8 cellular contexts compared by ENCODE assay signal in genomic region chr7:6400243-6401105, GRCh38. TPM values are rescaled to one million over a fixed set of nuclear protein-coding genes. Genes with fewer than 3 reads are reported as not detected.
DNase-seq lines count a peak whose midpoint lies in the region; ATAC-seq and TF ChIP-seq lines count a peak whose summit lies in the region.
"Not testable (repeated sequence)": the region's sequence is repeated elsewhere in the genome, so short reads cannot be mapped to it uniquely, and the experiment has no call there.

No MANE protein-coding gene starts in this region.

- H3K27me3 ChIP-seq in BLaER1 treated with 17β-estradiol and CSF1 and Interleukin-3, amounts not matched to agents 10 nM and 100 nM; PC-9 (ENCODE audit: insufficient read depth, low read depth); dorsolateral prefrontal cortex; left ventricle myocardium inferior (ENCODE audit: low read depth); smooth muscle cell (ENCODE audit: low read depth): not testable (repeated sequence)

- not testable (repeated sequence) for H3K9me2 ChIP-seq in PC-9 (ENCODE audit: insufficient read depth)

- peaks cover 75 to 90% (median 85%) of the 10 kb centered on the region in 11 experiments for H3K36me3 ChIP-seq in BLaER1 treated with 17β-estradiol and CSF1 and Interleukin-3, amounts not matched to agents 10 nM and 100 nM
- peaks cover 48% of the 10 kb centered on the region for H3K36me3 ChIP-seq in PC-9 (ENCODE audit: low read depth)
- H3K36me3 ChIP-seq in left ventricle myocardium inferior: peaks cover 52% of the 10 kb centered on the region
- H3K36me3 ChIP-seq in mesodermal cell (ENCODE audit: control insufficient read depth, insufficient read depth, low read length): peaks cover 80% of the 10 kb centered on the region
- not testable (repeated sequence) for H3K36me3 ChIP-seq in smooth muscle cell (ENCODE audit: low read depth)

- peak overlapping the region in 6 of 11 experiments; percentile 2 to 61 (median 42); a peak in 10 of 22 replicates for H3K27ac ChIP-seq in BLaER1 treated with 17β-estradiol and CSF1 and Interleukin-3, amounts not matched to agents 10 nM and 100 nM
- H3K27ac ChIP-seq in PC-9 (peak overlapping the region; percentile 14; the same call in 1 of the 2 replicates), dorsolateral prefrontal cortex (peak overlapping the region in 41 of 59 donors; percentile 2 to 94 (median 65)), left ventricle myocardium inferior (replicated peaks) (peak overlapping the region; percentile 39), mesodermal cell (ENCODE audit: low read depth, low read length, severe bottlenecking) (peak overlapping the region; percentile 12), smooth muscle cell (ENCODE audit: low read depth) (peak overlapping the region; percentile 70)

- TF ChIP-seq CTCF in PC-9 (conservative IDR thresholded peaks at IDR 0.05); dorsolateral prefrontal cortex (IDR thresholded peaks at IDR 0.05 in 54 of 56, conservative IDR thresholded peaks at IDR 0.05 in 2 of 56; ENCODE audit: low read depth in 1 of 56, partially characterized antibody in 56 of 56); left ventricle myocardium inferior (IDR thresholded peaks at IDR 0.05; ENCODE audit: borderline replicate concordance); smooth muscle cell (IDR thresholded peaks at IDR 0.05; ENCODE audit: borderline replicate concordance, insufficient read depth, poor library complexity, severe bottlenecking): not testable (repeated sequence)

- WGBS in mesodermal cell (ENCODE audit: insufficient coverage in 2 of 2), 2 experiments: 94 to 96% methylated on average over 16 to 17 of the region's 19 CpGs
- 89% methylated on average over 19 of the region's 19 CpGs for whole genome bisulfite sequencing in smooth muscle cell (ENCODE audit: low lambda C conversion rate)

- H3K9me3 Mint-ChIP-seq in activated T-cell treated with anti-CD3 and anti-CD28 coated beads, Interleukin-2, amount 50 U/mL, for 72 hours: not testable (repeated sequence)

- peaks cover 12 to 21% of the 10 kb centered on the region in 2 donors for H3K36me3 Mint-ChIP-seq in activated T-cell treated with anti-CD3 and anti-CD28 coated beads, Interleukin-2, amount 50 U/mL, for 72 hours (ENCODE audit: insufficient read depth in 2 of 2)

- CTCF ChIA-PET in PC-9 (lab: Charles Lee): not testable (repeated sequence)

- not testable (repeated sequence) for H3K4me3 Mint-ChIP-seq in activated T-cell treated with anti-CD3 and anti-CD28 coated beads, Interleukin-2, amount 50 U/mL, for 72 hours

- not testable (repeated sequence) for H3K27me3 Mint-ChIP-seq in activated T-cell treated with anti-CD3 and anti-CD28 coated beads, Interleukin-2, amount 50 U/mL, for 72 hours (ENCODE audit: low read depth)

- not testable (repeated sequence) for BruUV-seq in PC-9 (replicated peaks; lab: Mats Ljungman, UMichigan)

- peaks cover 34 to 63% (median 54%) of the 10 kb centered on the region in 10 experiments for H3K4me1 ChIP-seq in BLaER1 treated with 17β-estradiol and CSF1 and Interleukin-3, amounts not matched to agents 10 nM and 100 nM
- H3K4me1 ChIP-seq in PC-9 (replicated peaks; ENCODE audit: insufficient read depth); smooth muscle cell (ENCODE audit: low read depth): not testable (repeated sequence)
- H3K4me1 ChIP-seq in left ventricle myocardium inferior (peaks cover 57% of the 10 kb centered on the region), mesodermal cell (ENCODE audit: control insufficient read depth, insufficient read depth, low read length, poor library complexity, severe bottlenecking) (peaks cover 22% of the 10 kb centered on the region)

- H3K4me3 ChIP-seq in BLaER1 treated with 17β-estradiol and CSF1 and Interleukin-3, amounts not matched to agents 10 nM and 100 nM; PC-9; left ventricle myocardium inferior; mesodermal cell (ENCODE audit: extremely low read depth, insufficient read depth, low read length, poor library complexity, severe bottlenecking); smooth muscle cell: not testable (repeated sequence)
- H3K4me3 ChIP-seq in dorsolateral prefrontal cortex: peak overlapping the region in 1 of 59 donors; percentile 35

- H3K27ac Mint-ChIP-seq in activated T-cell treated with anti-CD3 and anti-CD28 coated beads, Interleukin-2, amount 50 U/mL, for 72 hours: peak overlapping the region; percentile 81

- not testable (repeated sequence) for DNase-seq in PC-9; activated T-cell treated with anti-CD3 and anti-CD28 coated beads, Interleukin-2, amount 50 U/mL, for 72 hours; dorsolateral prefrontal cortex; left ventricle myocardium inferior; smooth muscle cell (lab: John Stamatoyannopoulos, UW; ENCODE audit: unreplicated experiment)
- DNase-seq in amniotic epithelial cell (ENCODE audit: low read depth): peak; percentile 44

- H3K9me3 ChIP-seq in BLaER1 treated with 17β-estradiol and CSF1 and Interleukin-3, amounts not matched to agents 10 nM and 100 nM (replicated peaks in 1 of 11); PC-9 (ENCODE audit: insufficient read depth, low read depth); left ventricle myocardium inferior (replicated peaks); mesodermal cell (ENCODE audit: control insufficient read depth, low read length); smooth muscle cell (replicated peaks; ENCODE audit: low read depth): not testable (repeated sequence)

- H2AFZ ChIP-seq in PC-9; smooth muscle cell (ENCODE audit: low read depth): not testable (repeated sequence)

- H3K4me2 ChIP-seq in BLaER1 treated with 17β-estradiol and CSF1 and Interleukin-3, amounts not matched to agents 10 nM and 100 nM: peak overlapping the region in 9 of 11 experiments; percentile 10 to 93 (median 50); a peak in 14 of 22 replicates
- not testable (repeated sequence) for H3K4me2 ChIP-seq in PC-9, smooth muscle cell

- peaks cover 92 to 100% (median 99%) of the 10 kb centered on the region in 11 experiments for H4K20me1 ChIP-seq in BLaER1 treated with 17β-estradiol and CSF1 and Interleukin-3, amounts not matched to agents 10 nM and 100 nM
- H4K20me1 ChIP-seq in PC-9 (ENCODE audit: insufficient read depth): peaks cover 64% of the 10 kb centered on the region
- H4K20me1 ChIP-seq in smooth muscle cell (ENCODE audit: low read depth): peaks cover 99% of the 10 kb centered on the region

- peaks cover 12% of the 10 kb centered on the region for H3K4me1 Mint-ChIP-seq in activated T-cell treated with anti-CD3 and anti-CD28 coated beads, Interleukin-2, amount 50 U/mL, for 72 hours (ENCODE audit: low read depth)

- H3K9ac ChIP-seq in BLaER1 treated with 17β-estradiol and CSF1 and Interleukin-3, amounts not matched to agents 10 nM and 100 nM: peak overlapping the region in 4 of 11 experiments; percentile 14 to 26 (median 18); a peak in 3 of 22 replicates
- peak overlapping the region; percentile 15 for H3K9ac ChIP-seq in smooth muscle cell (ENCODE audit: low read depth)

- ATAC-seq in activated T-cell treated with anti-CD3 and anti-CD28 coated beads, Interleukin-2, amount 50 U/mL, for 72 hours (replicated peaks in 1 of 2): not testable (repeated sequence)

- POLR2A ChIA-PET in PC-9 (lab: Charles Lee; ENCODE audit: unreplicated experiment): interaction anchor here (0.7 kb wide), 1 partner anchor 245 kb away, joined by 4 read pairs; no protein-coding TSS in a partner anchor

- H3K79me2 ChIP-seq in PC-9 (ENCODE audit: low read depth) (peaks cover 82% of the 10 kb centered on the region), smooth muscle cell (ENCODE audit: low read depth) (peaks cover 86% of the 10 kb centered on the region)

- intact Hi-C loops in PC-9 (cut with micrococcal nuclease; ENCODE audit: unreplicated experiment); dorsolateral prefrontal cortex (cut with DNase I); left ventricle myocardium inferior (cut with micrococcal nuclease): not testable (repeated sequence)

- H3F3A ChIP-seq in PC-9 (ENCODE audit: insufficient read depth, low read depth): peaks cover 71% of the 10 kb centered on the region
- H3F3A ChIP-seq in smooth muscle cell (ENCODE audit: low read depth): peaks cover 25% of the 10 kb centered on the region

RNA-seq across cellular contexts. Expression of gene RAC1, which starts 26.1 kb away (rescaled TPM):
- 480 and 482 TPM in 2 replicates for total RNA-seq in PC-9 (2021)
- total RNA-seq in activated T-cell treated with anti-CD3 and anti-CD28 coated beads, Interleukin-2, amount 50 U/mL, for 72 hours: 100 to 1,000 TPM; 171 to 176 TPM
- total RNA-seq in dorsolateral prefrontal cortex: 100 to 1,000 TPM; 189 to 309 (median 248) TPM
- 135 TPM for total RNA-seq in left ventricle myocardium inferior
- 293 TPM for polyA plus RNA-seq in mesodermal cell (2013, experiment 1 of 2)
- 284 TPM for polyA plus RNA-seq in mesodermal cell (2013, experiment 2 of 2)
- total RNA-seq in smooth muscle cell: 128 and 169 TPM in 2 replicates
- polyA plus RNA-seq in smooth muscle cell: 523 and 602 TPM in 2 replicates

RNA-seq across cellular contexts. Expression of gene DAGLB, which starts 47.3 kb away (rescaled TPM):
- total RNA-seq in PC-9 (2021) (46.7 and 56.4 TPM in 2 replicates), dorsolateral prefrontal cortex (10 to 100 TPM; 29.3 to 64.4 (median 44.3) TPM), left ventricle myocardium inferior (6.0 TPM), smooth muscle cell (11.1 and 21.3 TPM in 2 replicates)
- total RNA-seq in activated T-cell treated with anti-CD3 and anti-CD28 coated beads, Interleukin-2, amount 50 U/mL, for 72 hours: 10 to 100 TPM; 12.9 to 17.9 TPM
- polyA plus RNA-seq in mesodermal cell (2013, experiment 1 of 2): 14.7 TPM
- polyA plus RNA-seq in mesodermal cell (2013, experiment 2 of 2): 13.1 TPM
- polyA plus RNA-seq in smooth muscle cell: 14.1 and 17.1 TPM in 2 replicates

RNA-seq across cellular contexts. Expression of gene FAM220A, which starts 51.7 kb away (rescaled TPM):
- total RNA-seq in PC-9 (2021) (19.0 and 19.2 TPM in 2 replicates), dorsolateral prefrontal cortex (10 to 100 TPM; 17.0 to 54.5 (median 31.2) TPM), left ventricle myocardium inferior (24.4 TPM), smooth muscle cell (24.2 and 24.4 TPM in 2 replicates)
- total RNA-seq in activated T-cell treated with anti-CD3 and anti-CD28 coated beads, Interleukin-2, amount 50 U/mL, for 72 hours: 10 to 100 TPM; 15.0 to 19.6 TPM
- 20.4 TPM for polyA plus RNA-seq in mesodermal cell (2013, experiment 1 of 2)
- polyA plus RNA-seq in mesodermal cell (2013, experiment 2 of 2): 21.9 TPM
- polyA plus RNA-seq in smooth muscle cell: 6.8 and 7.4 TPM in 2 replicates

Comparison
In these comparisons a context has a peak if more than half of its experiments do, and no peak if none do; other contexts are left out.
1. H3K27ac ChIP-seq: peak in every context shown above with its lines; median percentile 70 in smooth muscle cell; 65 in dorsolateral prefrontal cortex; 42 in BLaER1 treated with 17β-estradiol and CSF1 and Interleukin-3, amounts not matched to agents 10 nM and 100 nM; 39 in left ventricle myocardium inferior; 14 in PC-9; 12 in mesodermal cell.